19 cellular contexts compared by ENCODE assay signal in genomic region chr20:62846528-62846890, GRCh38. TPM values are rescaled to one million over a fixed set of nuclear protein-coding genes. Genes with fewer than 3 reads are reported as not detected.
DNase-seq lines count a peak whose midpoint lies in the region; ATAC-seq and TF ChIP-seq lines count a peak whose summit lies in the region.
"Had no signal": no experiment of that assay in that cellular context is flagged by ENCODE, and none has a peak within 500 bp of the region (broad histone marks: within the 10 kb centered on the region; RNA-seq: fewer than 3 reads in every experiment).

No MANE protein-coding gene starts in this region.

- intact Hi-C loops in spleen (cut with DNase I; ENCODE audit: low total_unique reads), result no loop called here

- no peaks in the 10 kb centered on the region for H3K4me1 ChIP-seq in spleen
- H3K4me1 ChIP-seq: A549, HAP-1 had no signal

- H3K27me3 ChIP-seq in spleen (replicated peaks in 1 of 7), result no peaks in the 10 kb centered on the region

- ATAC-seq in GM21447 (IDR thresholded peaks at IDR 0.05; ENCODE audit: unreplicated experiment) (no peak), HG02884 (IDR thresholded peaks at IDR 0.05; ENCODE audit: unreplicated experiment) (no peak)
- ATAC-seq: A549, GM12878, K562 had no signal

- H3K36me3 ChIP-seq in spleen, result peaks cover 0 to 37% (median 0%) of the 10 kb centered on the region in 6 donors

- TF ChIP-seq CTCF in brain (conservative IDR thresholded peaks at IDR 0.05) (no peak), spleen (IDR thresholded peaks at IDR 0.05 in 8 of 11, conservative IDR thresholded peaks at IDR 0.05 in 3 of 11) (no peak), mesothelial cell of epicardium (IDR thresholded peaks at IDR 0.05; ENCODE audit: unreplicated experiment) (no peak)

- H3K27ac Mint-ChIP-seq in brain, result peak overlapping the region; percentile 17 to 83 (median 53)
- H3K27ac Mint-ChIP-seq in mesothelial cell of epicardium, result no peak overlapping the region
- H3K27ac Mint-ChIP-seq: CD4-positive, CD25-positive, alpha-beta regulatory T cell; CD8-positive, alpha-beta memory T cell had no signal

- TF ChIP-seq POLR2A in spleen (IDR thresholded peaks at IDR 0.05), result no peak

- no peak overlapping the region for H3K27ac ChIP-seq in spleen
- H3K27ac ChIP-seq: 22Rv1, A549 had no signal

- DNase-seq in NCI-H2171 (lab: John Stamatoyannopoulos, UW) (peak; percentile 34), NCI-H2171 treated with DMSO at 0.1 percent for 48 hours (lab: John Stamatoyannopoulos, UW) (no peak), spleen (peak; percentile 41), mesothelial cell of epicardium (ENCODE audit: low spot score in 2 of 2, unreplicated experiment in 2 of 2) (no peak)
- DNase-seq: C1 segment of cervical spinal cord; CD4-positive, CD25-positive, alpha-beta regulatory T cell; CD8-positive, alpha-beta memory T cell; COR-L47; DMS53; DND-41; EL had no signal

- 92 to 96% (median 94%) methylated on average over 9 of the region's 9 CpGs for WGBS in spleen, 5 donors

- H3K27me3 Mint-ChIP-seq in brain, result peaks cover 5% of the 10 kb centered on the region
- no peaks in the 10 kb centered on the region for H3K27me3 Mint-ChIP-seq in mesothelial cell of epicardium (ENCODE audit: low read depth)
- H3K27me3 Mint-ChIP-seq: CD4-positive, CD25-positive, alpha-beta regulatory T cell had no signal

- H3K9me3 Mint-ChIP-seq in brain (peaks cover 0 to 4% (median 0%) of the 10 kb centered on the region in 5 experiments), mesothelial cell of epicardium (no peaks in the 10 kb centered on the region)
- H3K9me3 Mint-ChIP-seq: CD8-positive, alpha-beta memory T cell had no signal

- H3K4me3 Mint-ChIP-seq in brain (peak overlapping the region in 2 of 5 experiments; percentile 23 to 28), mesothelial cell of epicardium (no peak overlapping the region)
- H3K4me3 Mint-ChIP-seq: CD4-positive, CD25-positive, alpha-beta regulatory T cell; CD8-positive, alpha-beta memory T cell had no signal

- no peak overlapping the region for H3K4me3 ChIP-seq in spleen
- H3K4me3 ChIP-seq: A549, GM12878, HAP-1, K562 had no signal

- H3K36me3 Mint-ChIP-seq in brain, result peaks cover 39% of the 10 kb centered on the region
- peaks cover 13% of the 10 kb centered on the region for H3K36me3 Mint-ChIP-seq in mesothelial cell of epicardium

- no peaks in the 10 kb centered on the region for H3K9me3 ChIP-seq in spleen
- H3K9me3 ChIP-seq: A549, HAP-1 had no signal

- peaks cover 28% of the 10 kb centered on the region for H3K4me1 Mint-ChIP-seq in brain
- H3K4me1 Mint-ChIP-seq in mesothelial cell of epicardium, result peaks cover 14% of the 10 kb centered on the region
- H3K4me1 Mint-ChIP-seq: CD8-positive, alpha-beta memory T cell had no signal

RNA-seq across cellular contexts. Expression of gene TCFL5, which starts 15.1 kb away (rescaled TPM):
- polyA plus RNA-seq in brain (ENCODE audit: insufficient read depth, low read depth, low replicate concordance) (21.1 TPM), spleen (1 to 10 TPM; 4.5 to 6.3 (median 5.3) TPM)
- total RNA-seq in spleen (1 to 10 TPM; 4.1 to 8.8 (median 6.8) TPM), mesothelial cell of epicardium (12.0 to 12.6 TPM (median 12.2 TPM) in 3 replicates)

RNA-seq across cellular contexts. Expression of gene COL9A3, which starts 29.7 kb away (rescaled TPM):
- polyA plus RNA-seq in brain (ENCODE audit: insufficient read depth, low read depth, low replicate concordance) (17.5 TPM), spleen (10 to 100 TPM; 10.9 to 14.7 (median 13.1) TPM)
- total RNA-seq in spleen (10 to 100 TPM in 3 of 7 donors, 1 to 10 TPM in 4; 1.2 to 16.7 (median 6.8) TPM), mesothelial cell of epicardium (573 to 576 TPM (median 576 TPM) in 3 replicates)
- total RNA-seq: CD4-positive, CD25-positive, alpha-beta regulatory T cell; CD8-positive, alpha-beta memory T cell had no signal
- polyA plus RNA-seq: CD4-positive, CD25-positive, alpha-beta regulatory T cell; CD8-positive, alpha-beta memory T cell had no signal

RNA-seq across cellular contexts. Expression of gene OGFR, which starts 41.9 kb away (rescaled TPM):
- polyA plus RNA-seq in brain (ENCODE audit: insufficient read depth, low read depth, low replicate concordance), result 37.0 TPM
- total RNA-seq in spleen, result 10 to 100 TPM; 69.8 to 91.0 (median 78.2) TPM
- 100 to 1,000 TPM in 1 of 3 donors, 10 to 100 TPM in 2; 46.0 to 127 (median 66.9) TPM for polyA plus RNA-seq in spleen
- total RNA-seq in mesothelial cell of epicardium, result 56.2 to 58.4 TPM (median 56.5 TPM) in 3 replicates

RNA-seq across cellular contexts. Expression of gene MRGBP, which starts 50.2 kb away (rescaled TPM):
- polyA plus RNA-seq in brain (ENCODE audit: insufficient read depth, low read depth, low replicate concordance), result 11.8 TPM
- total RNA-seq in spleen, result 10 to 100 TPM in 4 of 7 donors, 1 to 10 TPM in 3; 8.5 to 15.7 (median 12.0) TPM
- polyA plus RNA-seq in spleen, result 10 to 100 TPM; 10.6 to 13.1 (median 12.6) TPM
- total RNA-seq in mesothelial cell of epicardium, result 18.4 to 20.8 TPM (median 20.4 TPM) in 3 replicates

Comparison
In these comparisons a context has a peak if more than half of its experiments do, and no peak if none do; other contexts are left out.
1. DNase-seq: peak in NCI-H2171 (single experiment) and spleen (single experiment); none in NCI-H2171 treated with DMSO at 0.1 percent for 48 hours (single experiment) and mesothelial cell of epicardium (0 of 2).
2. RNA of gene COL9A3, which starts 29.7 kb away (total RNA-seq): 573 to 576 TPM in mesothelial cell of epicardium; 1.2 to 16.7 TPM in spleen; every median in the first group is over 10 times any median in the second.